In genomic region chr10:14564268-14564744, GRCh38 we compare ENCODE assay signal across 11 cellular contexts.
DNase-seq lines count a peak whose midpoint lies in the region; ATAC-seq, FAIRE-seq and TF ChIP-seq lines count a peak whose summit lies in the region.
"Had no signal": no experiment of that assay in that cellular context is flagged by ENCODE, and none has a peak within 500 bp of the region (broad histone marks: within the 10 kb centered on the region; RNA-seq: fewer than 3 reads in every experiment).

No MANE protein-coding gene starts in this region.

- H3K9me3 Mint-ChIP-seq in activated T-helper 1 cell treated with anti-CD3 and anti-CD28 coated beads, Interleukin-12 subunit alpha, Interleukin-12 subunit beta, Interleukin-2, Interleukin-4 antibody, amounts not matched to agents 30 ng/mL and 10 ng/mL and 1 ng/mL, durations not matched to agents 14 hours and 24 hours and 36 hours: peaks cover 12% of the 10 kb centered on the region

- H3K4me3 ChIP-seq in neutrophil (ENCODE audit: low read depth in 1 of 2, low read length in 1 of 2) (peak overlapping the region; percentile 15 to 27), SJCRH30 (no peak overlapping the region)

- H3K27ac ChIP-seq in neutrophil (peak overlapping the region; percentile 95), SJCRH30 (no peak overlapping the region)
- H3K27ac ChIP-seq: brain microvascular endothelial cell had no signal

- peak; percentile 48 for ATAC-seq in HG03196 (IDR thresholded peaks at IDR 0.05; ENCODE audit: unreplicated experiment)

- H3K27me3 ChIP-seq in neutrophil (no peaks in the 10 kb centered on the region), SJCRH30 (no peaks in the 10 kb centered on the region)
- H3K27me3 ChIP-seq: brain microvascular endothelial cell had no signal

- intact Hi-C loops in activated T-helper 1 cell treated with anti-CD3 and anti-CD28 coated beads, Interleukin-12 subunit alpha, Interleukin-12 subunit beta, Interleukin-2, Interleukin-4 antibody, amounts not matched to agents 30 ng/mL and 10 ng/mL and 1 ng/mL, durations not matched to agents 14 hours and 24 hours and 36 hours (cut with micrococcal nuclease): loop anchor here (5.0 kb wide), 1 partner anchor 37 kb away; no protein-coding TSS in a partner anchor

- no peak for TF ChIP-seq CTCF in neutrophil (IDR thresholded peaks at IDR 0.05)

- H3K27me3 Mint-ChIP-seq in activated T-helper 1 cell treated with anti-CD3 and anti-CD28 coated beads, Interleukin-12 subunit alpha, Interleukin-12 subunit beta, Interleukin-2, Interleukin-4 antibody, amounts not matched to agents 30 ng/mL and 10 ng/mL and 1 ng/mL, durations not matched to agents 14 hours and 24 hours and 36 hours (ENCODE audit: insufficient read depth): no peaks in the 10 kb centered on the region

- H3K27ac Mint-ChIP-seq in activated T-helper 1 cell treated with anti-CD3 and anti-CD28 coated beads, Interleukin-12 subunit alpha, Interleukin-12 subunit beta, Interleukin-2, Interleukin-4 antibody, amounts not matched to agents 30 ng/mL and 10 ng/mL and 1 ng/mL, durations not matched to agents 14 hours and 24 hours and 36 hours: peak overlapping the region; percentile 96

- H3K4me1 ChIP-seq in neutrophil (ENCODE audit: control insufficient read depth in 1 of 2, insufficient read depth in 1 of 2, low read depth in 1 of 2, low read length in 1 of 2) (peaks cover 92% of the 10 kb centered on the region in 2 experiments), SJCRH30 (no peaks in the 10 kb centered on the region)

- peaks cover 96% of the 10 kb centered on the region for H3K4me1 Mint-ChIP-seq in activated T-helper 1 cell treated with anti-CD3 and anti-CD28 coated beads, Interleukin-12 subunit alpha, Interleukin-12 subunit beta, Interleukin-2, Interleukin-4 antibody, amounts not matched to agents 30 ng/mL and 10 ng/mL and 1 ng/mL, durations not matched to agents 14 hours and 24 hours and 36 hours (ENCODE audit: low read depth)

- peak overlapping the region; percentile 76 for H3K4me3 Mint-ChIP-seq in activated T-helper 1 cell treated with anti-CD3 and anti-CD28 coated beads, Interleukin-12 subunit alpha, Interleukin-12 subunit beta, Interleukin-2, Interleukin-4 antibody, amounts not matched to agents 30 ng/mL and 10 ng/mL and 1 ng/mL, durations not matched to agents 14 hours and 24 hours and 36 hours

- DNase-seq in GM12891 (ENCODE audit: insufficient read length, low spot score): no peak
- DNase-seq in activated T-helper 1 cell treated with anti-CD3 and anti-CD28 coated beads, Interleukin-12 subunit alpha, Interleukin-12 subunit beta, Interleukin-2, Interleukin-4 antibody, amounts not matched to agents 30 ng/mL and 10 ng/mL and 1 ng/mL, durations not matched to agents 14 hours and 24 hours and 36 hours (ENCODE audit: low spot score): no peak
- no peak for DNase-seq in erythroblast (lab: John Stamatoyannopoulos, UW)
- no peak for DNase-seq in SJCRH30
- DNase-seq in amygdala (lab: John Stamatoyannopoulos, UW): no peak
- no peak for DNase-seq in superior temporal gyrus (ENCODE audit: extremely low spot score)
- DNase-seq: brain microvascular endothelial cell, NCI-H510A had no signal

- H3K36me3 Mint-ChIP-seq in activated T-helper 1 cell treated with anti-CD3 and anti-CD28 coated beads, Interleukin-12 subunit alpha, Interleukin-12 subunit beta, Interleukin-2, Interleukin-4 antibody, amounts not matched to agents 30 ng/mL and 10 ng/mL and 1 ng/mL, durations not matched to agents 14 hours and 24 hours and 36 hours (ENCODE audit: low read depth): peaks cover 58% of the 10 kb centered on the region

- H3K9me3 ChIP-seq in neutrophil (no peaks in the 10 kb centered on the region), SJCRH30 (replicated peaks) (no peaks in the 10 kb centered on the region)

- TF ChIP-seq POLR2A in GM12891 (IDR thresholded peaks at IDR 0.05; ENCODE audit: low read depth, low read length): no peak
- no peak for TF ChIP-seq POLR2A in erythroblast (IDR thresholded peaks at IDR 0.05; ENCODE audit: low read length)

- peak; percentile 28 for FAIRE-seq in GM12891 (lab: Jason Lieb, UNC)
- FAIRE-seq: TTC549 had no signal

- H3K36me3 ChIP-seq in neutrophil: peaks cover 16% of the 10 kb centered on the region
- H3K36me3 ChIP-seq in SJCRH30: no peaks in the 10 kb centered on the region

TF ChIP-seq in GM12891, 5 proteins besides CTCF, POLR2A, EP300 and RAD21:
- TF ChIP-seq PAX5 (IDR thresholded peaks at IDR 0.05; ENCODE audit: insufficient read depth, low read length, severe bottlenecking) (no peak), TAF1 (IDR thresholded peaks at IDR 0.05; ENCODE audit: low read depth, low read length) (no peak), SPI1 (IDR thresholded peaks at IDR 0.05; ENCODE audit: low read depth, low read length) (no peak), POLR2AphosphoS5 (IDR thresholded peaks at IDR 0.05; ENCODE audit: low read depth, low read length) (no peak), POU2F2 (IDR thresholded peaks at IDR 0.05; ENCODE audit: low read depth, low read length) (no peak)
